17 cellular contexts compared by ENCODE assay signal in genomic region chr12:73612571-73612970, GRCh38.
"Had no signal": no experiment of that assay in that cellular context is flagged by ENCODE, and none has a peak within 500 bp of the region (broad histone marks: within the 10 kb centered on the region; RNA-seq: fewer than 3 reads in every experiment).

No MANE protein-coding gene starts in this region.

- H3K27me3 ChIP-seq: ascending aorta, breast epithelium, pancreas, thyroid gland, uterus had no signal

- ATAC-seq: activated T-helper 17 cell treated with anti-CD3 and anti-CD28 coated beads, Interleukin-2, amount 50 U/mL, for 72 hours; left lobe of liver; mucosa of descending colon; naive thymus-derived CD8-positive, alpha-beta T cell; stimulated activated naive B cell treated with anti-CD40 and anti-IgM and Interleukin-4, amounts not matched to agents 10 μg/mL and 1 μg/mL and 100 μg/mL, for 72 hours had no signal

- H3K4me1 ChIP-seq: ascending aorta, breast epithelium, pancreas, thyroid gland, uterus had no signal

- DNase-seq: activated CD4-positive, alpha-beta T cell treated with anti-CD3 and anti-CD28 coated beads, Interleukin-2, amount 50 U/mL, for 48 hours; activated naive CD4-positive, alpha-beta T cell treated with anti-CD3 and anti-CD28 coated beads for 36 hours; cerebellar nuclear complex; effector CD8-positive, alpha-beta T cell; foreskin melanocyte; mammary epithelial cell; mucosa of descending colon; naive thymus-derived CD8-positive, alpha-beta T cell; pancreas; stimulated activated CD4-positive, alpha-beta T cell treated with anti-CD3 and anti-CD28 coated beads, Interleukin-2, amount 100 ng/mL, for 48 hours; stimulated activated naive B cell treated with anti-CD40 and anti-IgM and Interleukin-4, amounts not matched to agents 10 μg/mL and 1 μg/mL and 100 μg/mL, for 72 hours; thyroid gland; uterus had no signal

- H3K9me3 ChIP-seq: ascending aorta, breast epithelium, pancreas, thyroid gland, uterus had no signal

- H3K36me3 ChIP-seq: ascending aorta, breast epithelium, pancreas, thyroid gland, uterus had no signal

- H3K27ac ChIP-seq: ascending aorta, breast epithelium, pancreas, thyroid gland, uterus had no signal

- H3K4me3 ChIP-seq: ascending aorta, breast epithelium, mucosa of descending colon, pancreas, thyroid gland, uterus had no signal
